ENCODE assay signal across 9 cellular contexts in the genomic region with DNA sequence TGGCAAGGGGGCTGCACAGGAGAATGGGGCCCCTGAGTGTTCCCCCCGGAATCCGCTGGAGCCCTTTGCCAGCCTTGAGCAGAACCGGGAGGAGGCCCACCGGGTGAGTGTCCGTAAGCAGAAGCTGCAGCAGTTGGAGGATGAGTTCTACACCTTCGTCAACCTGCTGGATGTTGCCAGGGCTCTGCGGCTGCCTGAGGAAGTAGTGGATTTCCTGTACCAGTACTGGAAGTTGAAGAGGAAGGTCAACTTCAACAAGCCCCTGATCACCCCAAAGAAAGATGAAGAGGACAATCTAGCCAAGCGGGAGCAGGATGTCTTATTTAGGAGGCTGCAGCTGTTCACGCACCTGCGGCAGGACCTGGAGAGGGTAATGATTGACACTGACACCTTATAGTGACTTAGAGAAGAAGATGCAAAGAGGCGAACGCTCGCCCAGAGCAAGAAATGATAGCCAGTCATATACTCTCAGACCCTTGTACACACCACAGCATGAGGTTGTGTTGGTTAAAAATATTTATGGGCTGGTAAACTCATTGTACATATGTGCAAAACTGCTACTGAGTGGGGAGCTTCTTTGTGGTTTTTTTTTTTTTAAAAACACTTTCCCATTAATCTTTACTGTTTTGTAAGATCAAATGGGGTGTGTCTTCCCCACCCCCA. TPM values are rescaled to one million over a fixed set of nuclear protein-coding genes. Genes with fewer than 3 reads are reported as not detected.
DNase-seq lines count a peak whose midpoint lies in the region; ATAC-seq and TF ChIP-seq lines count a peak whose summit lies in the region.
"Had no signal": no experiment of that assay in that cellular context is flagged by ENCODE, and none has a peak within 500 bp of the region (broad histone marks: within the 10 kb centered on the region; RNA-seq: fewer than 3 reads in every experiment).

No MANE protein-coding gene starts in this region.

- no peaks in the 10 kb centered on the region for H3K9me3 ChIP-seq in mucosa of descending colon

- TF ChIP-seq CTCF in mucosa of descending colon (IDR thresholded peaks at IDR 0.05): no peak

- peak; percentile 64 for DNase-seq in Jurkat, Clone E6-1 (ENCODE audit: low read depth, low spot score)
- DNase-seq in mucosa of descending colon (no peak), superior temporal gyrus (ENCODE audit: extremely low spot score) (no peak), NCI-H1436 (lab: John Stamatoyannopoulos, UW) (no peak)
- DNase-seq: caudate nucleus, NCI-H2227 treated with DMSO at 0.1 percent for 48 hours had no signal

- intact Hi-C loops in mucosa of descending colon (cut with DNase I, micrococcal nuclease): loop anchor here (5.0 to 10.0 kb wide), 2 partner anchors 295 to 667 kb away; no protein-coding TSS in a partner anchor

- peaks cover 6% of the 10 kb centered on the region for H3K4me1 ChIP-seq in mucosa of descending colon (ENCODE audit: low read depth)

- peak; percentile 22 for ATAC-seq in GM18873 (IDR thresholded peaks at IDR 0.05; ENCODE audit: low FRiP score, unreplicated experiment)
- peak; percentile 18 for ATAC-seq in GM21737 (IDR thresholded peaks at IDR 0.05; ENCODE audit: unreplicated experiment)
- peak; percentile 23 for ATAC-seq in mucosa of descending colon
- ATAC-seq in HG03280 (IDR thresholded peaks at IDR 0.05; ENCODE audit: unreplicated experiment): no peak

- H3K36me3 ChIP-seq in mucosa of descending colon (ENCODE audit: low read depth): no peaks in the 10 kb centered on the region

- no peak overlapping the region for H3K4me3 ChIP-seq in Jurkat, Clone E6-1 (ENCODE audit: low read length)
- H3K4me3 ChIP-seq in mucosa of descending colon: no peak overlapping the region

RNA-seq across cellular contexts. Expression of gene JADE1, which starts 52.5 kb away (rescaled TPM):
- polyA plus RNA-seq in Jurkat, Clone E6-1 (2012; ENCODE audit: insufficient read depth, insufficient read length): 37.3 TPM
- total RNA-seq in mucosa of descending colon: 10 to 100 TPM in 2 of 3 donors, 1 to 10 TPM in 1; 8.5 to 30.9 (median 10.8) TPM
